Comparison of ENCODE assay signal across 8 cellular contexts in the genomic region with DNA sequence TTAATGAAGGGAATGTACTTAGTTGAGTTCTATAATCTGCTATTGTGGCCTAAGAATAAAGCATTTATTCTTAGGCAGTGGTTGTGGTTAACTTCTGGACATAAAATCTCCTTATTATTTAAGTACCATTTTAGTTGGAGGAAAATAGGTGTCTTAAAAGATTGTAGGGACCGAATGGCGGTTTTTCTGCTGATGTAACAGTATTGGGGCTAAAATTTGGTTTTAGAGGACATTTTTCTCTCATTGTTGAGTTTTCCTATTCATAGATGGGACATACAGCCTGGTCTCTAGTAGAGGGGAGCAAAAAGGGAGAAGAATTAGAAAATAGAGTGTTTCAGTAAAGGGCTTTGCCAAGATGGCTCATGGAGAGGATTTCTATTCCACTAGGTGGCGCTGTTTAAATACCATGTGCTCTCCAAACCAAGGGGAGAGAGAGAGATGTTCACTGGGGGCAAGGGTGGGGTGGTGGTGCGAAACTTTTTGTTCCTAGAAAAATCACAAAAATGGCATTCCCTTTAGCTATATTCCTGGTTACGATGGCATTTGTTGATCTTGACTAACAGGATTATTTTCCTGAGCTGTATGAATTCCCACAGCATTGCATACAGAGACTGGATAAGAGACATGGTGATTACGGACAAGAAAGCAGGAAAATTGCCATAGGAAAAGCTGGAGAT. TPM values are rescaled to one million over a fixed set of nuclear protein-coding genes. Genes with fewer than 3 reads are reported as not detected.
DNase-seq lines count a peak whose midpoint lies in the region; ATAC-seq and TF ChIP-seq lines count a peak whose summit lies in the region.

No MANE protein-coding gene starts in this region.

- no peak overlapping the region for H3K27ac Mint-ChIP-seq in activated naive CD8-positive, alpha-beta T cell treated with anti-CD3 and anti-CD28 coated beads, Interleukin-2, amount 10 ng/mL, durations not matched to agents 7 days and 5 days

- H3K9me2 ChIP-seq in DOHH2 (replicated peaks; ENCODE audit: control insufficient read depth, low read length): no peaks in the 10 kb centered on the region

- no peaks in the 10 kb centered on the region for H3K36me3 ChIP-seq in DOHH2 (ENCODE audit: control insufficient read depth, low read length)
- H3K36me3 ChIP-seq in heart right ventricle: no peaks in the 10 kb centered on the region

- no peak overlapping the region for H3K4me3 Mint-ChIP-seq in activated naive CD8-positive, alpha-beta T cell treated with anti-CD3 and anti-CD28 coated beads, Interleukin-2, amount 10 ng/mL, durations not matched to agents 7 days and 5 days

- H4K20me1 ChIP-seq in DOHH2 (ENCODE audit: control insufficient read depth, insufficient read depth, low read depth, low read length): no peaks in the 10 kb centered on the region

- no peaks in the 10 kb centered on the region for H3K9me3 Mint-ChIP-seq in activated naive CD8-positive, alpha-beta T cell treated with anti-CD3 and anti-CD28 coated beads, Interleukin-2, amount 10 ng/mL, durations not matched to agents 7 days and 5 days

- intact Hi-C loops in heart right ventricle (cut with DNase I): loop anchor here (1.0 to 10.0 kb wide), 2 partner anchors 254 to 258 kb away; a partner anchor contains a TSS

- H3K4me1 Mint-ChIP-seq in activated naive CD8-positive, alpha-beta T cell treated with anti-CD3 and anti-CD28 coated beads, Interleukin-2, amount 10 ng/mL, durations not matched to agents 7 days and 5 days: peaks cover 21% of the 10 kb centered on the region

- H3K27me3 Mint-ChIP-seq in activated naive CD8-positive, alpha-beta T cell treated with anti-CD3 and anti-CD28 coated beads, Interleukin-2, amount 10 ng/mL, durations not matched to agents 7 days and 5 days: peaks cover 27% of the 10 kb centered on the region

- DNase-seq in HK-2 (ENCODE audit: unreplicated experiment) (peak; percentile 18), NOMO-1 treated with DMSO at 0.1 percent for 48 hours (lab: John Stamatoyannopoulos, UW; ENCODE audit: unreplicated experiment) (peak; percentile 58), heart right ventricle (peak in 1 of 2 donors; percentile 45), retinal pigment epithelial cell (ENCODE audit: low read depth) (peak; percentile 18)
- DNase-seq in activated naive CD8-positive, alpha-beta T cell treated with anti-CD3 and anti-CD28 coated beads, Interleukin-2, amount 10 ng/mL, durations not matched to agents 7 days and 5 days: no peak

- POLR2A ChIA-PET in activated naive CD8-positive, alpha-beta T cell treated with anti-CD3 and anti-CD28 coated beads, Interleukin-2, amount 10 ng/mL, durations not matched to agents 7 days and 5 days (lab: Charles Lee): interaction anchor here (0.6 kb wide), 1 partner anchor 266 kb away, joined by 4 read pairs; no protein-coding TSS in a partner anchor

- H3F3A ChIP-seq in DOHH2 (ENCODE audit: control insufficient read depth, insufficient read depth): no peaks in the 10 kb centered on the region

- H3K4me2 ChIP-seq in DOHH2 (ENCODE audit: low read length): no peak overlapping the region

- ATAC-seq in activated naive CD8-positive, alpha-beta T cell treated with anti-CD3 and anti-CD28 coated beads, Interleukin-2, amount 10 ng/mL, durations not matched to agents 7 days and 5 days (ENCODE audit: low read depth): peak; percentile 72
- ATAC-seq in heart right ventricle: peak in 7 of 8 donors; percentile 67 to 87 (median 78)
- ATAC-seq in GM21717 (IDR thresholded peaks at IDR 0.05; ENCODE audit: unreplicated experiment): no peak
- ATAC-seq in GM18520 (IDR thresholded peaks at IDR 0.05; ENCODE audit: unreplicated experiment): no peak

- H3K27me3 ChIP-seq in DOHH2 (ENCODE audit: control insufficient read depth, low read length): peaks cover 45% of the 10 kb centered on the region
- peaks cover 0 to 69% (median 46%) of the 10 kb centered on the region in 7 donors for H3K27me3 ChIP-seq in heart right ventricle

- no peak overlapping the region for H3K4me3 ChIP-seq in DOHH2 (ENCODE audit: low read length)
- peak overlapping the region in 4 of 10 donors; percentile 12 to 35 (median 20) for H3K4me3 ChIP-seq in heart right ventricle
- no peak overlapping the region for H3K4me3 ChIP-seq in retinal pigment epithelial cell (ENCODE audit: low read length)

- H3K27ac ChIP-seq in DOHH2 (ENCODE audit: low read depth, low read length) (no peak overlapping the region), heart right ventricle (no peak overlapping the region)

- H3K9me3 ChIP-seq in DOHH2 (ENCODE audit: control insufficient read depth, insufficient read depth, low read length): no peaks in the 10 kb centered on the region
- H3K9me3 ChIP-seq in heart right ventricle: no peaks in the 10 kb centered on the region

- H3K4me1 ChIP-seq in DOHH2 (ENCODE audit: control insufficient read depth, low read length) (no peaks in the 10 kb centered on the region), heart right ventricle (peaks cover 0 to 24% (median 0%) of the 10 kb centered on the region in 9 donors)

- WGBS in heart right ventricle, 2 donors: 46 to 60% methylated on average over 6 of the region's 6 CpGs

- TF ChIP-seq CTCF in DOHH2 (IDR thresholded peaks at IDR 0.05; ENCODE audit: low read depth, low read length, poor library complexity, severe bottlenecking) (peak; percentile 68), heart right ventricle (IDR thresholded peaks at IDR 0.05) (peak; percentile 46 to 79 (median 73)), retinal pigment epithelial cell (conservative IDR thresholded peaks at IDR 0.05; ENCODE audit: low read depth, low read length) (peak; percentile 75)

- no peaks in the 10 kb centered on the region for H3K36me3 Mint-ChIP-seq in activated naive CD8-positive, alpha-beta T cell treated with anti-CD3 and anti-CD28 coated beads, Interleukin-2, amount 10 ng/mL, durations not matched to agents 7 days and 5 days

- no peaks in the 10 kb centered on the region for H3K79me2 ChIP-seq in DOHH2 (ENCODE audit: control insufficient read depth, low read length)

RNA-seq across cellular contexts. Expression of a gene that starts 18.3 kb away (rescaled TPM):
- total RNA-seq in activated naive CD8-positive, alpha-beta T cell treated with anti-CD3 and anti-CD28 coated beads, Interleukin-2, amount 10 ng/mL, durations not matched to agents 7 days and 5 days: 1 to 10 TPM; 1.3 to 2.4 TPM
- 10 to 100 TPM in 5 of 10 donors, 1 to 10 TPM in 5; 4.2 to 66.0 (median 9.9) TPM for total RNA-seq in heart right ventricle
- polyA plus RNA-seq in heart right ventricle: 10 to 100 TPM; 11.3 to 16.4 TPM

RNA-seq across cellular contexts. Expression of a gene that starts 37.4 kb away (rescaled TPM):
- 1 to 10 TPM; 1.2 to 1.4 TPM for total RNA-seq in activated naive CD8-positive, alpha-beta T cell treated with anti-CD3 and anti-CD28 coated beads, Interleukin-2, amount 10 ng/mL, durations not matched to agents 7 days and 5 days
- total RNA-seq in heart right ventricle: 1 to 10 TPM in 4 of 10 donors, under 1 TPM in 6; 0.13 to 5.6 (median 0.58) TPM
- polyA plus RNA-seq in heart right ventricle: 1 to 10 TPM in 1 of 2 donors, under 1 TPM in 1; 0.73 to 1.7 TPM

Comparison
In these comparisons a context has a peak if more than half of its experiments do, and no peak if none do; other contexts are left out.
1. ATAC-seq: peak in activated naive CD8-positive, alpha-beta T cell treated with anti-CD3 and anti-CD28 coated beads, Interleukin-2, amount 10 ng/mL, durations not matched to agents 7 days and 5 days (single experiment) and heart right ventricle (7 of 8); none in GM21717 (single experiment) and GM18520 (single experiment).
2. Peak in every context shown above with its lines, with median percentiles within 50 percentile points of each other: CTCF ChIP-seq.